24 cellular contexts compared by ENCODE assay signal in the genomic region with DNA sequence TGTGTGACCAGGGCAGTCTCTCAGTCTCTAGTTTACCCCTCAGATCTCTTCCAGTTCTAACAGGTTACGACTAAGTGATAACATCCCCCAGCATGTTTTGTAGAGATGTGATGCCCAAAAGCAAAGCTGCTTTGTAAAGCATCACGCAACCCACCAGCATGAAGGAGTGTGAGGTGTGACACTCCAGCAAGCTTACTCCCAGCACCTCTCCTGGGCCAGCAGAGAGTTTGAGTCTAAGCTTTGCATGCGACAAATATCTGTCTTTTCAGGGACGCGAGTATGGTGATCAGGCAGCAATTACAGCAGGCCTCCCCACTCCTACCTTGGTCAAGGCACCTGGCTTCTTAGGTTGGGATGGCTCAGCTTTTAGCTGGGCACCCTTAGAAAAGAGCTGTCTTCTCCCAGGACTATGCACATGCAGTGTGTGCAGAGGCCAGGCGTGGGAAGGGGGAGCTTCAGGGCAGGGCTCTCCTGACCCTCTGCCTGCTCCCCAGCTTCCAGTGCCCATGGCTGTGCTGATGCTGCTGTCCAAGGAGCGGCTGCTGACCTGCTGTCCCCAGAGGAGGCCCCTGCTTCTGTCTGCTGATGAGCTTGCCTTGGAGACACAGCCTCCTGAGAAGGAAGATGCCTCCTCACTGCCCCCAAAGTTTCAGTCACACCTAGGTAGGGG. TPM values are rescaled to one million over a fixed set of nuclear protein-coding genes. Genes with fewer than 3 reads are reported as not detected.
DNase-seq lines count a peak whose midpoint lies in the region; ATAC-seq and TF ChIP-seq lines count a peak whose summit lies in the region.
"Had no signal": no experiment of that assay in that cellular context is flagged by ENCODE, and none has a peak within 500 bp of the region (broad histone marks: within the 10 kb centered on the region; RNA-seq: fewer than 3 reads in every experiment).

No MANE protein-coding gene starts in this region.

- WGBS in suprapubic skin, result 90% methylated on average over 5 of the region's 7 CpGs

- intact Hi-C loops in lower lobe of right lung (cut with DNase I), result no loop called here

- TF ChIP-seq POLR2A in suprapubic skin (IDR thresholded peaks at IDR 0.05), result no peak

- H3K27ac ChIP-seq in angular gyrus (ENCODE audit: low read depth, low read length) (peak overlapping the region; percentile 47), lower lobe of right lung (peak overlapping the region; percentile 71), suprapubic skin (peak overlapping the region; percentile 72)
- H3K27ac ChIP-seq: psoas muscle, thyroid gland had no signal

- H3K4me1 ChIP-seq in lower lobe of right lung (peaks cover 24% of the 10 kb centered on the region), suprapubic skin (peaks cover 33% of the 10 kb centered on the region)
- H3K4me1 ChIP-seq: HAP-1 had no signal

- DNase-seq in activated CD8-positive, alpha-beta memory T cell treated with anti-CD3 and anti-CD28 coated beads for 24 hours, result peak; percentile 46
- DNase-seq in activated CD8-positive, alpha-beta memory T cell treated with anti-CD3 and anti-CD28 coated beads, Interleukin-2, amount 50 U/mL, for 4 hours, result no peak
- DNase-seq in lower lobe of right lung (no peak), suprapubic skin (ENCODE audit: low spot score in 2 of 2) (peak; percentile 38 to 70), foreskin fibroblast (no peak), hepatic stellate cell (ENCODE audit: low spot score) (no peak), OCI-M1 (lab: John Stamatoyannopoulos, UW) (no peak)
- DNase-seq: 8988T; activated T-cell treated with anti-CD3 and anti-CD28 coated beads, Interleukin-2, amount 50 U/mL, for 72 hours; GDM1; KG1; midbrain; MV-4-11; NCI-H1694 treated with DMSO at 0.1 percent for 48 hours; NCI-H226; NCI-H774; nephron progenitor cell; small intestine; stimulated activated CD4-positive, alpha-beta T cell treated with anti-CD3 and anti-CD28 coated beads, Interleukin-2, amount 100 ng/mL, for 48 hours; stimulated activated naive CD4-positive, alpha-beta T cell; thyroid gland had no signal

- no peak for ATAC-seq in lower lobe of right lung

- no peaks in the 10 kb centered on the region for H3K9me3 ChIP-seq in lower lobe of right lung
- no peaks in the 10 kb centered on the region for H3K9me3 ChIP-seq in suprapubic skin
- H3K9me3 ChIP-seq: HAP-1, psoas muscle, thyroid gland had no signal

- H3K27me3 ChIP-seq in lower lobe of right lung (ENCODE audit: low read depth), result no peaks in the 10 kb centered on the region
- H3K27me3 ChIP-seq in suprapubic skin, result peaks cover 16% of the 10 kb centered on the region
- H3K27me3 ChIP-seq: thyroid gland had no signal

- no peaks in the 10 kb centered on the region for H3K36me3 ChIP-seq in lower lobe of right lung
- no peaks in the 10 kb centered on the region for H3K36me3 ChIP-seq in suprapubic skin
- H3K36me3 ChIP-seq: HAP-1, thyroid gland had no signal

- TF ChIP-seq CTCF in lower lobe of right lung (IDR thresholded peaks at IDR 0.05), result no peak
- TF ChIP-seq CTCF in suprapubic skin (IDR thresholded peaks at IDR 0.05), result no peak
- no peak for TF ChIP-seq CTCF in foreskin fibroblast (IDR thresholded peaks at IDR 0.05; ENCODE audit: low read depth, low read length)

- no peak for TF ChIP-seq EP300 in suprapubic skin (IDR thresholded peaks at IDR 0.05)

- H3K4me3 ChIP-seq in lower lobe of right lung (no peak overlapping the region), suprapubic skin (no peak overlapping the region), foreskin fibroblast (ENCODE audit: low read depth in 1 of 2, low read length in 2 of 2) (no peak overlapping the region)
- H3K4me3 ChIP-seq: HAP-1, psoas muscle, thyroid gland had no signal

RNA-seq across cellular contexts. Expression of a gene that starts 48.2 kb away (rescaled TPM):
- total RNA-seq in lower lobe of right lung (62.8 TPM), suprapubic skin (10 to 100 TPM; 30.9 to 52.6 (median 43.8) TPM)

Comparison
In these comparisons a context has a peak if more than half of its experiments do, and no peak if none do; other contexts are left out.
1. DNase-seq: peak in activated CD8-positive, alpha-beta memory T cell treated with anti-CD3 and anti-CD28 coated beads for 24 hours (single experiment) and suprapubic skin (2 of 2); none in activated CD8-positive, alpha-beta memory T cell treated with anti-CD3 and anti-CD28 coated beads, Interleukin-2, amount 50 U/mL, for 4 hours (single experiment), lower lobe of right lung (single experiment), foreskin fibroblast (0 of 2), hepatic stellate cell (single experiment) and OCI-M1 (single experiment).
2. Peak in every context shown above with its lines, with median percentiles within 50 percentile points of each other: H3K27ac ChIP-seq.